Comparison of ENCODE assay signal across 8 cellular contexts in the genomic region with DNA sequence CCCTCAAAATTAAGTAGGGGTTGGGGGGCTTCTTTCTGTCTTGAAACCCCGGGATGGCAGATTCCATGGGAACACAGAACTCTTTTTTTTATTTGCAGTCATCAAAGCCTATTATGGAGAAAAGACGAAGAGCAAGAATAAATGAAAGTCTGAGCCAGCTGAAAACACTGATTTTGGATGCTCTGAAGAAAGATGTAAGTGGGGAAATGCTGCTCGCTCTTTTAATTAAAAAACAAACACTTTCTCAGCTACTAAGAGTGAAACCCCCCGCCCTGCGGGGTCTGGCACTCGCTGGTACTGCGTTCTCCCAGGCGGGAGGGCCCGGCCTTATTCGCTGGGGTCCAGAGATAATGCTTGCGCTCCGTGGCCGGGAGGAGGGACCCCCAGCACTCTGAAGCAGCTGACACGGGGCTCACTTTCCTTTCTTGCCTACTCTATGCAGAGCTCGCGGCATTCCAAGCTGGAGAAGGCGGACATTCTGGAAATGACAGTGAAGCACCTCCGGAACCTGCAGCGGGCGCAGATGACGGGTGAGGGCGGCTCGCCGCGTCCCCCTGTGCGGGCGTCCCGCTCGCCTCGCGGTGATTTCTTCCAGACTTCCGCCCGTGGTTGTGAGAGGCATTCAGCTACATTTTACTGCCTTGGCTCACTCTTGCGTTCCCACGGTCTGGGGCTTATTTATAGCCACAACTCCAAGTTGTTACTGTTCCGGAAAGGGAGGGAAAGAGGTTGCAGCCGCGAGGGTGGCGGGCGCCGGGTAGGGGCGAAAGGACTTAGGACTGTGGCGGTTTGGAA. TPM values are rescaled to one million over a fixed set of nuclear protein-coding genes. Genes with fewer than 3 reads are reported as not detected.
DNase-seq lines count a peak whose midpoint lies in the region; ATAC-seq and TF ChIP-seq lines count a peak whose summit lies in the region.

No MANE protein-coding gene starts in this region.

- in situ Hi-C loops in astrocyte of the spinal cord (cut with HindIII; ENCODE audit: low sequenced_read_pairs): no loop called here

- no peak for TF ChIP-seq CTCF in Peyer's patch (IDR thresholded peaks at IDR 0.05)
- no peak for TF ChIP-seq CTCF in astrocyte of the spinal cord (IDR thresholded peaks at IDR 0.05; ENCODE audit: low read depth, low read length)

- H3K9ac ChIP-seq in iPS-15b (ENCODE audit: low read depth, low read length): no peak overlapping the region

- TF ChIP-seq POLR2A in Peyer's patch (IDR thresholded peaks at IDR 0.05): peak; percentile 13 to 15

- no peak for ATAC-seq in GM18520 (IDR thresholded peaks at IDR 0.05; ENCODE audit: unreplicated experiment)

- H3K4me1 ChIP-seq in Peyer's patch (peaks cover under 1 to 42% (median 27%) of the 10 kb centered on the region in 4 donors), iPS-15b (ENCODE audit: control insufficient read depth, insufficient read depth, low read length) (peaks cover 37% of the 10 kb centered on the region)

- H3K9me3 ChIP-seq in Peyer's patch (no peaks in the 10 kb centered on the region), iPS-15b (ENCODE audit: control insufficient read depth, insufficient read depth, low read length) (no peaks in the 10 kb centered on the region)

- H3K27ac ChIP-seq in Peyer's patch (peak overlapping the region; percentile 70 to 98 (median 89)), skin epidermis (peak overlapping the region; percentile 41 to 94 (median 85))

- H3K36me3 ChIP-seq in Peyer's patch: no peaks in the 10 kb centered on the region
- H3K36me3 ChIP-seq in iPS-15b (ENCODE audit: control insufficient read depth, insufficient read depth, low read length): no peaks in the 10 kb centered on the region

- H3K4me3 ChIP-seq in Peyer's patch (peak overlapping the region; percentile 53 to 74 (median 62)), astrocyte of the spinal cord (ENCODE audit: low read depth, low read length) (peak overlapping the region; percentile 60), iPS-15b (ENCODE audit: low read depth, low read length) (peak overlapping the region; percentile 75), skin epidermis (peak overlapping the region; percentile 49 to 67 (median 60))

- DNase-seq in NOMO-1 treated with DMSO at 0.1 percent for 48 hours (lab: John Stamatoyannopoulos, UW; ENCODE audit: unreplicated experiment) (peak; percentile 47), NOMO-1 treated with dmso at 0.1 percent for 144 hours (lab: John Stamatoyannopoulos, UW; ENCODE audit: unreplicated experiment) (no peak), Peyer's patch (peak; percentile 31 to 76 (median 68)), astrocyte of the spinal cord (ENCODE audit: low read depth, low spot score) (peak; percentile 81), cerebellum (ENCODE audit: low spot score) (no peak)

- H3K27me3 ChIP-seq in Peyer's patch: no peaks in the 10 kb centered on the region
- H3K27me3 ChIP-seq in iPS-15b (ENCODE audit: control insufficient read depth, insufficient read depth, low read length): peaks cover 51% of the 10 kb centered on the region

RNA-seq across cellular contexts. Expression of a gene that starts 0.8 kb away (rescaled TPM):
- total RNA-seq in Peyer's patch (10 to 100 TPM; 32.2 to 65.6 (median 49.4) TPM), cerebellum (14.3 TPM)

Comparison
In these comparisons a context has a peak if more than half of its experiments do, and no peak if none do; other contexts are left out.
1. DNase-seq: peak in NOMO-1 treated with DMSO at 0.1 percent for 48 hours (single experiment), Peyer's patch (3 of 3) and astrocyte of the spinal cord (single experiment); none in NOMO-1 treated with dmso at 0.1 percent for 144 hours (single experiment) and cerebellum (single experiment).
2. Peak in every context shown above with its lines, with median percentiles within 50 percentile points of each other: H3K4me3 ChIP-seq.